8 cellular contexts compared by ENCODE assay signal in genomic region chr1:173122344-173122880, GRCh38.
A peak's percentile ranks its signal among the peaks of the same experiment; 100 is the strongest.
DNase-seq lines count a peak whose midpoint lies in the region; TF ChIP-seq lines count a peak whose summit lies in the region.

No MANE protein-coding gene starts in this region.

- no peaks in the 10 kb centered on the region for H3K27me3 ChIP-seq in mucosa of stomach (ENCODE audit: control insufficient read depth, insufficient read depth, low read length)

- no peak for TF ChIP-seq CTCF in NB4 (IDR thresholded peaks at IDR 0.05; ENCODE audit: low read depth, low read length)
- no peak for TF ChIP-seq CTCF in endothelial cell (IDR thresholded peaks at IDR 0.05; ENCODE audit: unreplicated experiment)

- H3K9me3 ChIP-seq in mucosa of stomach (ENCODE audit: control insufficient read depth, low read length): no peaks in the 10 kb centered on the region

- no peaks in the 10 kb centered on the region for H3K36me3 Mint-ChIP-seq in endothelial cell (ENCODE audit: low read depth, unreplicated experiment)

- H3K27me3 Mint-ChIP-seq in endothelial cell (ENCODE audit: unreplicated experiment): no peaks in the 10 kb centered on the region

- H3K4me1 ChIP-seq in mucosa of stomach (ENCODE audit: control insufficient read depth, insufficient read depth, low read length): peaks cover 25% of the 10 kb centered on the region

- peak overlapping the region; percentile 7 for H3K27ac Mint-ChIP-seq in endothelial cell (ENCODE audit: unreplicated experiment)

- H3K4me1 Mint-ChIP-seq in endothelial cell (ENCODE audit: unreplicated experiment): peaks cover 14% of the 10 kb centered on the region

- DNase-seq in A172 (ENCODE audit: low spot score) (peak; percentile 35), NB4 (ENCODE audit: low read depth) (peak; percentile 21), endothelial cell (ENCODE audit: low spot score) (no peak), dedifferentiated amniotic fluid mesenchymal stem cell (ENCODE audit: extremely low spot score) (no peak), HT-29 (ENCODE audit: low spot score) (no peak), erythroblast (lab: John Stamatoyannopoulos, UW) (no peak), NCI-H446 (lab: John Stamatoyannopoulos, UW) (no peak)

- H3K9me3 Mint-ChIP-seq in endothelial cell (ENCODE audit: unreplicated experiment): no peaks in the 10 kb centered on the region

- peak overlapping the region; percentile 63 for H3K4me3 ChIP-seq in NB4 (ENCODE audit: low read depth, low read length)
- H3K4me3 ChIP-seq in mucosa of stomach (ENCODE audit: low read length): peak overlapping the region; percentile 4

- peak overlapping the region; percentile 58 for H3K9ac ChIP-seq in mucosa of stomach (ENCODE audit: low read length)

- no peak overlapping the region for H3K4me3 Mint-ChIP-seq in endothelial cell (ENCODE audit: unreplicated experiment)

- TF ChIP-seq POLR2A in NB4 (IDR thresholded peaks at IDR 0.05; ENCODE audit: extremely low read depth, insufficient read length) (no peak), erythroblast (IDR thresholded peaks at IDR 0.05; ENCODE audit: low read length) (no peak)

- no peaks in the 10 kb centered on the region for H3K36me3 ChIP-seq in mucosa of stomach (ENCODE audit: control insufficient read depth, insufficient read depth, low read length)

Comparison
In these comparisons a context has a peak if more than half of its experiments do, and no peak if none do; other contexts are left out.
1. DNase-seq: peak in A172 (single experiment) and NB4 (single experiment); none in endothelial cell (single experiment), dedifferentiated amniotic fluid mesenchymal stem cell (single experiment), HT-29 (single experiment), erythroblast (0 of 2) and NCI-H446 (0 of 2).